Comparison of ENCODE assay signal across 15 cellular contexts in genomic region chr7:44276571-44277101, GRCh38. TPM values are rescaled to one million over a fixed set of nuclear protein-coding genes. Genes with fewer than 3 reads are reported as not detected.
A peak's percentile ranks its signal among the peaks of the same experiment; 100 is the strongest.
DNase-seq lines count a peak whose midpoint lies in the region; TF ChIP-seq lines count a peak whose summit lies in the region.
"Had no signal": no experiment of that assay in that cellular context is flagged by ENCODE, and none has a peak within 500 bp of the region (broad histone marks: within the 10 kb centered on the region; RNA-seq: fewer than 3 reads in every experiment).

No MANE protein-coding gene starts in this region.

- peak overlapping the region; percentile 69 for H2BK5ac ChIP-seq in neuronal stem cell (ENCODE audit: low read length)

- H2AFZ ChIP-seq in neuronal stem cell (ENCODE audit: low read length): peak overlapping the region; percentile 95

- H3K36me3 ChIP-seq in BE2C (no peaks in the 10 kb centered on the region), SK-N-MC (ENCODE audit: insufficient read depth, low read length) (no peaks in the 10 kb centered on the region), left ventricle myocardium inferior (no peaks in the 10 kb centered on the region), neuronal stem cell (replicated peaks in 1 of 2; ENCODE audit: control insufficient read depth in 2 of 2, insufficient read depth in 2 of 2, low read length in 2 of 2) (no peaks in the 10 kb centered on the region), MG63 (no peaks in the 10 kb centered on the region)
- H3K36me3 ChIP-seq: SJSA1 had no signal

- peak overlapping the region; percentile 57 for H3K4ac ChIP-seq in neuronal stem cell (ENCODE audit: low read length)

- H3K4me1 ChIP-seq in BE2C (peaks cover 9% of the 10 kb centered on the region), left ventricle myocardium inferior (peaks cover 86% of the 10 kb centered on the region), neuronal stem cell (ENCODE audit: control insufficient read depth in 2 of 2, insufficient read depth in 1 of 2, low read depth in 1 of 2, low read length in 2 of 2) (peaks cover 10 to 18% of the 10 kb centered on the region in 2 donors)
- H3K4me1 ChIP-seq: SJSA1 had no signal

- peak overlapping the region; percentile 71 for H2BK15ac ChIP-seq in neuronal stem cell (ENCODE audit: low read length)

- H3K9ac ChIP-seq in SK-N-MC (ENCODE audit: insufficient read length) (peak overlapping the region; percentile 60), neuronal stem cell (ENCODE audit: low read depth, low read length, poor library complexity) (peak overlapping the region; percentile 74)

- intact Hi-C loops in left ventricle myocardium inferior (cut with micrococcal nuclease): no loop called here

- H2BK120ac ChIP-seq in neuronal stem cell (ENCODE audit: low read depth, low read length): peak overlapping the region; percentile 92

- H3K4me3 ChIP-seq in BE2C (ENCODE audit: low read depth, low read length) (peak overlapping the region; percentile 44), SK-N-MC (peak overlapping the region; percentile 77), left ventricle myocardium inferior (no peak overlapping the region), neuronal stem cell (ENCODE audit: low read length in 2 of 2) (peak overlapping the region in 1 of 2 donors; percentile 23), MG63 (no peak overlapping the region)
- H3K4me3 ChIP-seq: SJSA1 had no signal

- peak overlapping the region; percentile 67 for H2BK12ac ChIP-seq in neuronal stem cell (ENCODE audit: low read length)

- peak overlapping the region; percentile 49 for H3K14ac ChIP-seq in neuronal stem cell (ENCODE audit: low read length)

- H3K27ac ChIP-seq in SK-N-MC (peak overlapping the region; percentile 60), left ventricle myocardium inferior (replicated peaks) (no peak overlapping the region), neuronal stem cell (replicated peaks; ENCODE audit: low read length) (no peak overlapping the region)
- H3K27ac ChIP-seq: SJSA1 had no signal

- peak; percentile 1 for DNase-seq in BE2C
- no peak for DNase-seq in SK-N-MC (ENCODE audit: low read depth, low spot score)
- peak; percentile 12 for DNase-seq in left ventricle myocardium inferior
- DNase-seq in neuronal stem cell (ENCODE audit: low spot score): no peak
- no peak for DNase-seq in MG63
- no peak for DNase-seq in anterior cingulate cortex (lab: John Stamatoyannopoulos, UW)
- DNase-seq in pons (ENCODE audit: low spot score): no peak
- no peak for DNase-seq in activated CD4-positive, alpha-beta T cell treated with anti-CD3 and anti-CD28 coated beads for 48 hours
- DNase-seq: amniotic stem cell; CD4-positive, alpha-beta memory T cell; foreskin melanocyte; immature natural killer cell; OCI-M1; T-helper 9 cell had no signal

- no peaks in the 10 kb centered on the region for H3K27me3 ChIP-seq in BE2C
- no peaks in the 10 kb centered on the region for H3K27me3 ChIP-seq in left ventricle myocardium inferior (ENCODE audit: low read depth)
- H3K27me3 ChIP-seq in neuronal stem cell (ENCODE audit: control insufficient read depth in 3 of 3, insufficient read depth in 3 of 3, low read depth in 1 of 3, low read length in 3 of 3): peaks cover 0 to 51% (median 0%) of the 10 kb centered on the region in 3 experiments
- H3K27me3 ChIP-seq in MG63: no peaks in the 10 kb centered on the region
- H3K27me3 ChIP-seq: SJSA1 had no signal

- H3K9me3 ChIP-seq in BE2C: no peaks in the 10 kb centered on the region
- no peaks in the 10 kb centered on the region for H3K9me3 ChIP-seq in SK-N-MC (ENCODE audit: low read depth, low read length)
- H3K9me3 ChIP-seq in left ventricle myocardium inferior (replicated peaks): no peaks in the 10 kb centered on the region
- no peaks in the 10 kb centered on the region for H3K9me3 ChIP-seq in neuronal stem cell (replicated peaks in 1 of 2; ENCODE audit: control insufficient read depth in 2 of 2, insufficient read depth in 1 of 2, low read depth in 1 of 2, low read length in 2 of 2)
- H3K9me3 ChIP-seq in MG63: no peaks in the 10 kb centered on the region
- H3K9me3 ChIP-seq: SJSA1 had no signal

- TF ChIP-seq CTCF in BE2C (IDR thresholded peaks at IDR 0.05; ENCODE audit: low read depth, low read length) (no peak), left ventricle myocardium inferior (IDR thresholded peaks at IDR 0.05; ENCODE audit: borderline replicate concordance) (no peak)

- peak overlapping the region; percentile 27 for H3K23ac ChIP-seq in neuronal stem cell (ENCODE audit: low read depth, low read length, poor library complexity)

- WGBS in neuronal stem cell (ENCODE audit: extremely low coverage in 2 of 2, insufficient read length in 2 of 2, insufficient replicate concordance in 1 of 2), 2 donors: no CpG with 5 or more reads among the region's 17 CpGs

- no peak overlapping the region for H4K8ac ChIP-seq in neuronal stem cell (ENCODE audit: low read depth, low read length)

- peak overlapping the region; percentile 89 for H3K18ac ChIP-seq in neuronal stem cell (ENCODE audit: low read length)

- H3K79me1 ChIP-seq in neuronal stem cell (ENCODE audit: low read depth, low read length): no peaks in the 10 kb centered on the region

- H3K4me2 ChIP-seq in neuronal stem cell (ENCODE audit: insufficient read depth, low read length, poor library complexity, severe bottlenecking): no peak overlapping the region

- peak overlapping the region; percentile 90 for H4K91ac ChIP-seq in neuronal stem cell (ENCODE audit: low read depth, low read length, poor library complexity)

- peak overlapping the region; percentile 99 for H2AK5ac ChIP-seq in neuronal stem cell (ENCODE audit: low read depth, low read length)

RNA-seq across cellular contexts. Expression of gene CAMK2B, which starts 48.8 kb away (rescaled TPM):
- polyA plus RNA-seq in BE2C (2012; ENCODE audit: insufficient read depth, insufficient read length, low read depth): 0.71 TPM
- 98.0 TPM for total RNA-seq in left ventricle myocardium inferior
- 0.79 TPM for polyA plus RNA-seq in neuronal stem cell (2013, experiment 1 of 2)
- 0.65 TPM for polyA plus RNA-seq in neuronal stem cell (2013, experiment 2 of 2)
- 0.54 and 2.0 TPM in 2 replicates for total RNA-seq in MG63 (2014; rRNA removed; shearing (Covaris generic); ENCODE audit: low replicate concordance)
- total RNA-seq: CD4-positive, alpha-beta memory T cell; SJSA1 had no signal
- polyA plus RNA-seq: CD4-positive, alpha-beta memory T cell; immature natural killer cell had no signal

Comparison
In these comparisons a context has a peak if more than half of its experiments do, and no peak if none do; other contexts are left out.
1. DNase-seq: peak in BE2C (single experiment) and left ventricle myocardium inferior (single experiment); none in SK-N-MC (single experiment), neuronal stem cell (single experiment), MG63 (single experiment), anterior cingulate cortex (0 of 58), pons (single experiment) and activated CD4-positive, alpha-beta T cell treated with anti-CD3 and anti-CD28 coated beads for 48 hours (single experiment).
2. H3K4me3 ChIP-seq: peak in BE2C (single experiment) and SK-N-MC (single experiment); none in left ventricle myocardium inferior (single experiment) and MG63 (single experiment).
3. RNA of gene CAMK2B, which starts 48.8 kb away (total RNA-seq): 98.0 TPM in left ventricle myocardium inferior (single experiment); 0.54 to 2.0 TPM in MG63; every median in the first group is over 10 times any median in the second.